In genomic region chr14:22929104-22929847, GRCh38 we compare ENCODE assay signal across 1 cellular context.
TF ChIP-seq lines count a peak whose summit lies in the region.

Gene PRMT5, minus strand, starts transcription at chr14:22929376. Its CDS starts 15 bp downstream, at chr14:22929361.

TF ChIP-seq in K562, 482 proteins besides CTCF, POLR2A, EP300 and RAD21 (continued from another document and continues in another):
- TF ChIP-seq, protein P1, sequence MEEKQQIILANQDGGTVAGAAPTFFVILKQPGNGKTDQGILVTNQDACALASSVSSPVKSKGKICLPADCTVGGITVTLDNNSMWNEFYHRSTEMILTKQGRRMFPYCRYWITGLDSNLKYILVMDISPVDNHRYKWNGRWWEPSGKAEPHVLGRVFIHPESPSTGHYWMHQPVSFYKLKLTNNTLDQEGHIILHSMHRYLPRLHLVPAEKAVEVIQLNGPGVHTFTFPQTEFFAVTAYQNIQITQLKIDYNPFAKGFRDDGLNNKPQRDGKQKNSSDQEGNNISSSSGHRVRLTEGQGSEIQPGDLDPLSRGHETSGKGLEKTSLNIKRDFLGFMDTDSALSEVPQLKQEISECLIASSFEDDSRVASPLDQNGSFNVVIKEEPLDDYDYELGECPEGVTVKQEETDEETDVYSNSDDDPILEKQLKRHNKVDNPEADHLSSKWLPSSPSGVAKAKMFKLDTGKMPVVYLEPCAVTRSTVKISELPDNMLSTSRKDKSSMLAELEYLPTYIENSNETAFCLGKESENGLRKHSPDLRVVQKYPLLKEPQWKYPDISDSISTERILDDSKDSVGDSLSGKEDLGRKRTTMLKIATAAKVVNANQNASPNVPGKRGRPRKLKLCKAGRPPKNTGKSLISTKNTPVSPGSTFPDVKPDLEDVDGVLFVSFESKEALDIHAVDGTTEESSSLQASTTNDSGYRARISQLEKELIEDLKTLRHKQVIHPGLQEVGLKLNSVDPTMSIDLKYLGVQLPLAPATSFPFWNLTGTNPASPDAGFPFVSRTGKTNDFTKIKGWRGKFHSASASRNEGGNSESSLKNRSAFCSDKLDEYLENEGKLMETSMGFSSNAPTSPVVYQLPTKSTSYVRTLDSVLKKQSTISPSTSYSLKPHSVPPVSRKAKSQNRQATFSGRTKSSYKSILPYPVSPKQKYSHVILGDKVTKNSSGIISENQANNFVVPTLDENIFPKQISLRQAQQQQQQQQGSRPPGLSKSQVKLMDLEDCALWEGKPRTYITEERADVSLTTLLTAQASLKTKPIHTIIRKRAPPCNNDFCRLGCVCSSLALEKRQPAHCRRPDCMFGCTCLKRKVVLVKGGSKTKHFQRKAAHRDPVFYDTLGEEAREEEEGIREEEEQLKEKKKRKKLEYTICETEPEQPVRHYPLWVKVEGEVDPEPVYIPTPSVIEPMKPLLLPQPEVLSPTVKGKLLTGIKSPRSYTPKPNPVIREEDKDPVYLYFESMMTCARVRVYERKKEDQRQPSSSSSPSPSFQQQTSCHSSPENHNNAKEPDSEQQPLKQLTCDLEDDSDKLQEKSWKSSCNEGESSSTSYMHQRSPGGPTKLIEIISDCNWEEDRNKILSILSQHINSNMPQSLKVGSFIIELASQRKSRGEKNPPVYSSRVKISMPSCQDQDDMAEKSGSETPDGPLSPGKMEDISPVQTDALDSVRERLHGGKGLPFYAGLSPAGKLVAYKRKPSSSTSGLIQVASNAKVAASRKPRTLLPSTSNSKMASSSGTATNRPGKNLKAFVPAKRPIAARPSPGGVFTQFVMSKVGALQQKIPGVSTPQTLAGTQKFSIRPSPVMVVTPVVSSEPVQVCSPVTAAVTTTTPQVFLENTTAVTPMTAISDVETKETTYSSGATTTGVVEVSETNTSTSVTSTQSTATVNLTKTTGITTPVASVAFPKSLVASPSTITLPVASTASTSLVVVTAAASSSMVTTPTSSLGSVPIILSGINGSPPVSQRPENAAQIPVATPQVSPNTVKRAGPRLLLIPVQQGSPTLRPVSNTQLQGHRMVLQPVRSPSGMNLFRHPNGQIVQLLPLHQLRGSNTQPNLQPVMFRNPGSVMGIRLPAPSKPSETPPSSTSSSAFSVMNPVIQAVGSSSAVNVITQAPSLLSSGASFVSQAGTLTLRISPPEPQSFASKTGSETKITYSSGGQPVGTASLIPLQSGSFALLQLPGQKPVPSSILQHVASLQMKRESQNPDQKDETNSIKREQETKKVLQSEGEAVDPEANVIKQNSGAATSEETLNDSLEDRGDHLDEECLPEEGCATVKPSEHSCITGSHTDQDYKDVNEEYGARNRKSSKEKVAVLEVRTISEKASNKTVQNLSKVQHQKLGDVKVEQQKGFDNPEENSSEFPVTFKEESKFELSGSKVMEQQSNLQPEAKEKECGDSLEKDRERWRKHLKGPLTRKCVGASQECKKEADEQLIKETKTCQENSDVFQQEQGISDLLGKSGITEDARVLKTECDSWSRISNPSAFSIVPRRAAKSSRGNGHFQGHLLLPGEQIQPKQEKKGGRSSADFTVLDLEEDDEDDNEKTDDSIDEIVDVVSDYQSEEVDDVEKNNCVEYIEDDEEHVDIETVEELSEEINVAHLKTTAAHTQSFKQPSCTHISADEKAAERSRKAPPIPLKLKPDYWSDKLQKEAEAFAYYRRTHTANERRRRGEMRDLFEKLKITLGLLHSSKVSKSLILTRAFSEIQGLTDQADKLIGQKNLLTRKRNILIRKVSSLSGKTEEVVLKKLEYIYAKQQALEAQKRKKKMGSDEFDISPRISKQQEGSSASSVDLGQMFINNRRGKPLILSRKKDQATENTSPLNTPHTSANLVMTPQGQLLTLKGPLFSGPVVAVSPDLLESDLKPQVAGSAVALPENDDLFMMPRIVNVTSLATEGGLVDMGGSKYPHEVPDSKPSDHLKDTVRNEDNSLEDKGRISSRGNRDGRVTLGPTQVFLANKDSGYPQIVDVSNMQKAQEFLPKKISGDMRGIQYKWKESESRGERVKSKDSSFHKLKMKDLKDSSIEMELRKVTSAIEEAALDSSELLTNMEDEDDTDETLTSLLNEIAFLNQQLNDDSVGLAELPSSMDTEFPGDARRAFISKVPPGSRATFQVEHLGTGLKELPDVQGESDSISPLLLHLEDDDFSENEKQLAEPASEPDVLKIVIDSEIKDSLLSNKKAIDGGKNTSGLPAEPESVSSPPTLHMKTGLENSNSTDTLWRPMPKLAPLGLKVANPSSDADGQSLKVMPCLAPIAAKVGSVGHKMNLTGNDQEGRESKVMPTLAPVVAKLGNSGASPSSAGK (IDR thresholded peaks at IDR 0.05) = no peak
- TF ChIP-seq POLR2H (tag; IDR thresholded peaks at IDR 0.05; ENCODE audit: low read depth) (peak; percentile 100), RB1 (IDR thresholded peaks at IDR 0.05; ENCODE audit: low read depth) (peak; percentile 90), SRSF3 (IDR thresholded peaks at IDR 0.05; ENCODE audit: insufficient read depth, low read length) (no peak), ZNF140 (CRISPR knock-in tag; IDR thresholded peaks at IDR 0.05) (no peak), ATF1 (CRISPR knock-in tag; IDR thresholded peaks at IDR 0.05) (no peak), ATF1 (tag; IDR thresholded peaks at IDR 0.05) (peak; percentile 93), EP400 (IDR thresholded peaks at IDR 0.05) (peak; percentile 99), CREB3L1 (IDR thresholded peaks at IDR 0.05; ENCODE audit: borderline replicate concordance, low read depth) (peak; percentile 72; the same call in 1 of the 2 replicates), RNF219 (CRISPR knock-in tag; IDR thresholded peaks at IDR 0.05) (no peak), E2F4 (CRISPR knock-in tag; IDR thresholded peaks at IDR 0.05; ENCODE audit: low read depth) (0 out of 2 replicates have a peak, but pooled peaks have one; percentile 57), RBM34 (IDR thresholded peaks at IDR 0.05; ENCODE audit: borderline replicate concordance, insufficient read depth, low read length) (no peak), PTRF (tag; IDR thresholded peaks at IDR 0.05) (no peak), CXXC5 (CRISPR knock-in tag; IDR thresholded peaks at IDR 0.05) (peak; percentile 91), IFI16 (CRISPR knock-in tag; IDR thresholded peaks at IDR 0.05) (no peak), EWSR1 (IDR thresholded peaks at IDR 0.05; ENCODE audit: borderline replicate concordance, low read depth, partially characterized antibody) (no peak), GATAD2B (IDR thresholded peaks at IDR 0.05; ENCODE audit: borderline replicate concordance) (no peak), ZBTB12 (CRISPR knock-in tag; IDR thresholded peaks at IDR 0.05) (peak; percentile 38; the same call in 1 of the 2 replicates), NKRF (IDR thresholded peaks at IDR 0.05; ENCODE audit: borderline replicate concordance) (peak; percentile 97), ETS1 (conservative IDR thresholded peaks at IDR 0.05; ENCODE audit: control insufficient read depth, low read depth, low read length) (peak; percentile 95), ZNF445 (CRISPR knock-in tag; IDR thresholded peaks at IDR 0.05; ENCODE audit: low read depth) (no peak), ZBTB9 (CRISPR knock-in tag; IDR thresholded peaks at IDR 0.05) (peak; percentile 47; the same call in 1 of the 2 replicates), RFX5 (IDR thresholded peaks at IDR 0.05; ENCODE audit: low read depth, low read length) (peak; percentile 82; the same call in 1 of the 2 replicates)
- TF ChIP-seq, protein P2, sequence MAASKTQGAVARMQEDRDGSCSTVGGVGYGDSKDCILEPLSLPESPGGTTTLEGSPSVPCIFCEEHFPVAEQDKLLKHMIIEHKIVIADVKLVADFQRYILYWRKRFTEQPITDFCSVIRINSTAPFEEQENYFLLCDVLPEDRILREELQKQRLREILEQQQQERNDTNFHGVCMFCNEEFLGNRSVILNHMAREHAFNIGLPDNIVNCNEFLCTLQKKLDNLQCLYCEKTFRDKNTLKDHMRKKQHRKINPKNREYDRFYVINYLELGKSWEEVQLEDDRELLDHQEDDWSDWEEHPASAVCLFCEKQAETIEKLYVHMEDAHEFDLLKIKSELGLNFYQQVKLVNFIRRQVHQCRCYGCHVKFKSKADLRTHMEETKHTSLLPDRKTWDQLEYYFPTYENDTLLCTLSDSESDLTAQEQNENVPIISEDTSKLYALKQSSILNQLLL (CRISPR knock-in tag; IDR thresholded peaks at IDR 0.05; ENCODE audit: borderline replicate concordance) = no peak
- TF ChIP-seq, protein P3, sequence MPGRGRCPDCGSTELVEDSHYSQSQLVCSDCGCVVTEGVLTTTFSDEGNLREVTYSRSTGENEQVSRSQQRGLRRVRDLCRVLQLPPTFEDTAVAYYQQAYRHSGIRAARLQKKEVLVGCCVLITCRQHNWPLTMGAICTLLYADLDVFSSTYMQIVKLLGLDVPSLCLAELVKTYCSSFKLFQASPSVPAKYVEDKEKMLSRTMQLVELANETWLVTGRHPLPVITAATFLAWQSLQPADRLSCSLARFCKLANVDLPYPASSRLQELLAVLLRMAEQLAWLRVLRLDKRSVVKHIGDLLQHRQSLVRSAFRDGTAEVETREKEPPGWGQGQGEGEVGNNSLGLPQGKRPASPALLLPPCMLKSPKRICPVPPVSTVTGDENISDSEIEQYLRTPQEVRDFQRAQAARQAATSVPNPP (IDR thresholded peaks at IDR 0.05; ENCODE audit: borderline replicate concordance, insufficient read depth, insufficient read length) = no peak
